ENCODE assay signal across 3 cellular contexts in the genomic region with DNA sequence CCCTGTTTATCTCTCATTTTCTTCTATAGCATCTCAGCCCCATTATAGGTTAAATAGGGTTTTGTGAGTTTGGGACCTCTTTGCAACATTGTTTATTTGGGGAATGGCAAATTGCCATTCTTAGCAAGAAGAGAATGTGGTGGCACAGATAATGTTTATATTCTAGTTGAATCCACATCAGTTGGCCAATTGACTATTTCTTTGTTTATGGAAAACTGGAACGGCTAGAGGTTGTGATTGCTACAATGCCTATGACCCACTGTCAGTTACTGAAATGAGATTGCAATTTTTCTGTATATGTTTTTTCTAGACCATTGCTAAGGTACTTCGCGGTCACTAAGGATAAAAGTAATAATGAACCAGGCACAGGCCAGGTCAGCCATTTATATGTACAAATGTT.
"Had no signal": no experiment of that assay in that cellular context is flagged by ENCODE, and none has a peak within 500 bp of the region (broad histone marks: within the 10 kb centered on the region; RNA-seq: fewer than 3 reads in every experiment).

No MANE protein-coding gene starts in this region.

- H3K4me3 ChIP-seq: GM12878 had no signal

- ATAC-seq: GM12878 had no signal

- DNase-seq: GDM1, GF-D8 had no signal
